1 cellular context compared by ENCODE assay signal in genomic region chr14:34999500-34999899, GRCh38.
TF ChIP-seq lines count a peak whose summit lies in the region.

No MANE protein-coding gene starts in this region.

TF ChIP-seq in HepG2, 621 proteins besides CTCF, POLR2A, EP300 and RAD21 (continued from another document):
- TF ChIP-seq, protein P1, sequence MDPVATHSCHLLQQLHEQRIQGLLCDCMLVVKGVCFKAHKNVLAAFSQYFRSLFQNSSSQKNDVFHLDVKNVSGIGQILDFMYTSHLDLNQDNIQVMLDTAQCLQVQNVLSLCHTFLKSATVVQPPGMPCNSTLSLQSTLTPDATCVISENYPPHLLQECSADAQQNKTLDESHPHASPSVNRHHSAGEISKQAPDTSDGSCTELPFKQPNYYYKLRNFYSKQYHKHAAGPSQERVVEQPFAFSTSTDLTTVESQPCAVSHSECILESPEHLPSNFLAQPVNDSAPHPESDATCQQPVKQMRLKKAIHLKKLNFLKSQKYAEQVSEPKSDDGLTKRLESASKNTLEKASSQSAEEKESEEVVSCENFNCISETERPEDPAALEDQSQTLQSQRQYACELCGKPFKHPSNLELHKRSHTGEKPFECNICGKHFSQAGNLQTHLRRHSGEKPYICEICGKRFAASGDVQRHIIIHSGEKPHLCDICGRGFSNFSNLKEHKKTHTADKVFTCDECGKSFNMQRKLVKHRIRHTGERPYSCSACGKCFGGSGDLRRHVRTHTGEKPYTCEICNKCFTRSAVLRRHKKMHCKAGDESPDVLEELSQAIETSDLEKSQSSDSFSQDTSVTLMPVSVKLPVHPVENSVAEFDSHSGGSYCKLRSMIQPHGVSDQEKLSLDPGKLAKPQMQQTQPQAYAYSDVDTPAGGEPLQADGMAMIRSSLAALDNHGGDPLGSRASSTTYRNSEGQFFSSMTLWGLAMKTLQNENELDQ (CRISPR knock-in tag; IDR thresholded peaks at IDR 0.05; ENCODE audit: borderline replicate concordance): no peak
